In genomic region chr12:92898755-92899154, GRCh38 we compare ENCODE assay signal across 11 cellular contexts. TPM values are rescaled to one million over a fixed set of nuclear protein-coding genes. Genes with fewer than 3 reads are reported as not detected.
DNase-seq lines count a peak whose midpoint lies in the region; ATAC-seq and TF ChIP-seq lines count a peak whose summit lies in the region.
"Had no signal": no experiment of that assay in that cellular context is flagged by ENCODE, and none has a peak within 500 bp of the region (broad histone marks: within the 10 kb centered on the region; RNA-seq: fewer than 3 reads in every experiment).

No MANE protein-coding gene starts in this region.

- ATAC-seq in RWPE2 (ENCODE audit: low read depth) = peak; percentile 57
- ATAC-seq in GM21528 (IDR thresholded peaks at IDR 0.05; ENCODE audit: low FRiP score, unreplicated experiment) = no peak

- H3K27me3 ChIP-seq in RWPE2 (ENCODE audit: insufficient read depth, poor library complexity, severe bottlenecking) (no peaks in the 10 kb centered on the region), skeletal muscle satellite cell (ENCODE audit: control insufficient read depth, insufficient read depth, low read length) (no peaks in the 10 kb centered on the region), HAP-1 (ENCODE audit: low read depth) (no peaks in the 10 kb centered on the region)

- TF ChIP-seq CTCF in RWPE2 (IDR thresholded peaks at IDR 0.05; ENCODE audit: poor library complexity, severe bottlenecking) = no peak

- H3K4me2 ChIP-seq in skeletal muscle satellite cell (ENCODE audit: low read length) = peak overlapping the region; percentile 78

- peak; percentile 66 for DNase-seq in ELR (ENCODE audit: low read depth)
- no peak for DNase-seq in RWPE2 (ENCODE audit: low spot score)
- DNase-seq in fibroblast of peridontal ligament (ENCODE audit: extremely low read depth) = peak; percentile 11
- DNase-seq in DMS79 treated with DMSO at 0.1 percent for 48 hours (lab: John Stamatoyannopoulos, UW) = no peak
- DNase-seq in HAP-1 (ENCODE audit: low spot score in 2 of 2) = no peak
- no peak for DNase-seq in activated CD8-positive, alpha-beta memory T cell treated with anti-CD3 and anti-CD28 coated beads, Interleukin-2, amount 50 U/mL, for 4 hours
- DNase-seq: activated B cell treated with CpG ODN at 0.5 μM for 24 hours; Kasumi-1; stimulated activated CD8-positive, alpha-beta memory T cell treated with anti-CD3 and anti-CD28 coated beads, Interleukin-4, amount 100 ng/mL, for 48 hours had no signal

- H3K4me3 ChIP-seq in RWPE2 (ENCODE audit: severe bottlenecking) (no peak overlapping the region), skeletal muscle satellite cell (ENCODE audit: low read length) (peak overlapping the region; percentile 37), HAP-1 (no peak overlapping the region)

- in situ Hi-C loops in HAP-1 (cut with MboI; ENCODE audit: low sequenced_read_pairs) = no loop called here

- no peaks in the 10 kb centered on the region for H3K9me3 ChIP-seq in RWPE2 (ENCODE audit: severe bottlenecking)
- no peaks in the 10 kb centered on the region for H3K9me3 ChIP-seq in skeletal muscle satellite cell (replicated peaks; ENCODE audit: low read length)
- H3K9me3 ChIP-seq in HAP-1 = peaks cover 2% of the 10 kb centered on the region; the same call in 1 of the 2 replicates

- H3K9ac ChIP-seq in skeletal muscle satellite cell (ENCODE audit: low read depth, low read length) = peak overlapping the region; percentile 46

- H3K4me1 ChIP-seq in RWPE2 (ENCODE audit: insufficient read depth, poor library complexity, severe bottlenecking) (peaks cover 25% of the 10 kb centered on the region), skeletal muscle satellite cell (ENCODE audit: control insufficient read depth, insufficient read depth, low read length) (peaks cover 22% of the 10 kb centered on the region), HAP-1 (peaks cover 13% of the 10 kb centered on the region)

- H3K36me3 ChIP-seq in RWPE2 (ENCODE audit: low read depth) = peaks cover 6% of the 10 kb centered on the region; the same call in 1 of the 2 replicates
- no peaks in the 10 kb centered on the region for H3K36me3 ChIP-seq in skeletal muscle satellite cell (ENCODE audit: insufficient read depth, low read length)
- no peaks in the 10 kb centered on the region; the same call in 1 of the 2 replicates for H3K36me3 ChIP-seq in HAP-1 (replicated peaks)

- H3K27ac ChIP-seq in RWPE2 (ENCODE audit: poor library complexity, severe bottlenecking) = peak overlapping the region; percentile 93

RNA-seq across cellular contexts. Expression of gene EEA1, which starts 30.3 kb away (rescaled TPM):
- 20.1 and 27.1 TPM in 2 replicates for total RNA-seq in skeletal muscle satellite cell (2012; rRNA removed)

Comparison
In these comparisons a context has a peak if more than half of its experiments do, and no peak if none do; other contexts are left out.
1. DNase-seq: peak in ELR (single experiment) and fibroblast of peridontal ligament (single experiment); none in RWPE2 (single experiment), DMS79 treated with DMSO at 0.1 percent for 48 hours (single experiment), HAP-1 (0 of 2) and activated CD8-positive, alpha-beta memory T cell treated with anti-CD3 and anti-CD28 coated beads, Interleukin-2, amount 50 U/mL, for 4 hours (single experiment).